ENCODE assay signal across 1 cellular context in genomic region chr4:2837904-2838496, GRCh38.
A peak's percentile ranks its signal among the peaks of the same experiment; 100 is the strongest.
TF ChIP-seq lines count a peak whose summit lies in the region.

No MANE protein-coding gene starts in this region.

TF ChIP-seq in GM12878, 131 proteins besides CTCF, POLR2A, EP300 and RAD21 (continued from another document):
- no peak for TF ChIP-seq PRDM15 (CRISPR knock-in tag; IDR thresholded peaks at IDR 0.05)
- no peak for TF ChIP-seq SUPT20H (IDR thresholded peaks at IDR 0.05; ENCODE audit: borderline replicate concordance, control insufficient read depth, low read depth, low read length)
- peak; percentile 32; the same call in 1 of the 2 replicates for TF ChIP-seq ELK1 (IDR thresholded peaks at IDR 0.05; ENCODE audit: low read depth, low read length)
- TF ChIP-seq ETV6 (conservative IDR thresholded peaks at IDR 0.05 in 1 of 2, IDR thresholded peaks at IDR 0.05 in 1 of 2; ENCODE audit: borderline replicate concordance in 1 of 2, low read depth in 1 of 2): no peak
- TF ChIP-seq CHD2 (IDR thresholded peaks at IDR 0.05; ENCODE audit: borderline replicate concordance, low read depth, low read length): no peak
TF ChIP-seq in GM12878: peak in this region for 2.
